10 cellular contexts compared by ENCODE assay signal in the genomic region with DNA sequence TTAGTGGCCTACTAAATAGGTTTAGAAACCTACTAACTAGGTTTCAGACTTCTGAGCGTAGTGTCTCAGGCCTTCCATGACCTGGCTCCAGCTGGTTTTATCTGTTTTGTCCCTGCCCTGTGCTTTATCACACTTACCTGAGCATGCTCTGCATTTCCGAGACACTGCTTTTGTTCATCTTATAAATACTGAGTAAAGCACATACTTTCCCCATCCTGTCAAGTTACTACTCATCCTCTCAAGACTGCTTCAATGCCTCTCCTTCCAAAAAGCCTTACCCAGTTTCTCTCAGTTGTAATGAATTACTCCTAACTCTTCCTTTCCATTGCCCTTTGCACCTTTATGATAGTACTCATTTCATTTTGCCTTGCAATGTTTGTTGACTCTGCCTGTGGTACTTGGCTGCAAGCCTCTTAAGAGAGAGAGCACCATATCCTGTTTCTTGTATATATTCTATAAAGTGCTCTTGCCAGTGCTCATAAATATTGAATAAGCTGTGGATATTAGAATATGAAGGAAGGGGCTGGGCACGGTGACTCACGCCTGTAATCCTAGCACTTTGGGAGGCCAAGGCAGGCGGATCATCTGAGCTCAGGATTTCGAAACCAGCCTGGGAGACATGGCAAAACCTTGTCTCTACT. TPM values are rescaled to one million over a fixed set of nuclear protein-coding genes. Genes with fewer than 3 reads are reported as not detected.
DNase-seq lines count a peak whose midpoint lies in the region; ATAC-seq, FAIRE-seq and TF ChIP-seq lines count a peak whose summit lies in the region.
"Had no signal": no experiment of that assay in that cellular context is flagged by ENCODE, and none has a peak within 500 bp of the region (broad histone marks: within the 10 kb centered on the region; RNA-seq: fewer than 3 reads in every experiment).

No MANE protein-coding gene starts in this region.

- peaks cover 13% of the 10 kb centered on the region; the same call in 1 of the 2 replicates for H3K79me2 ChIP-seq in GM23338 (replicated peaks; ENCODE audit: insufficient read depth)

- no peaks in the 10 kb centered on the region for H3K36me3 ChIP-seq in GM23338 (ENCODE audit: insufficient read depth)

- peak overlapping the region; percentile 58; the same call in 1 of the 2 replicates for H3K27ac Mint-ChIP-seq in GM23338

- H3K4me2 ChIP-seq in GM23338 = no peak overlapping the region

- no peak overlapping the region; the same call in 1 of the 2 replicates for H3K27ac ChIP-seq in GM23338 (ENCODE audit: low read depth)
- peak overlapping the region; percentile 89 for H3K27ac ChIP-seq in epithelial cell of prostate

- H3K4me1 ChIP-seq in GM23338 (ENCODE audit: insufficient read depth) = peaks cover 20% of the 10 kb centered on the region

- H3K9me2 ChIP-seq in GM23338 (ENCODE audit: insufficient read depth) = no peaks in the 10 kb centered on the region

- H3K9me3 Mint-ChIP-seq in GM23338 = no peaks in the 10 kb centered on the region

- no peak for TF ChIP-seq CTCF in GM23338 (conservative IDR thresholded peaks at IDR 0.05; ENCODE audit: low read depth in 2 of 2)
- no peak for TF ChIP-seq CTCF in GM10266 (IDR thresholded peaks at IDR 0.05; ENCODE audit: control insufficient read depth, insufficient read depth, low read depth, missing control alignments)

- no peaks in the 10 kb centered on the region; the same call in 2 of the 3 replicates for H3K36me3 Mint-ChIP-seq in GM23338 (ENCODE audit: low read depth)

- no peak for ATAC-seq in GM23338
- ATAC-seq: K562 had no signal

- H4K20me1 ChIP-seq in GM23338 (replicated peaks; ENCODE audit: insufficient read depth) = peaks cover 9% of the 10 kb centered on the region

- no peak overlapping the region for H3K4me3 Mint-ChIP-seq in GM23338

- H3F3A ChIP-seq in GM23338 (replicated peaks; ENCODE audit: low read depth) = no peaks in the 10 kb centered on the region

- FAIRE-seq in GM19239 (lab: Jason Lieb, UNC) = no peak
- FAIRE-seq: K562 had no signal

- no peak overlapping the region for H3K4me3 ChIP-seq in GM23338
- H3K4me3 ChIP-seq: K562 had no signal

- H3K27me3 ChIP-seq in GM23338 (ENCODE audit: insufficient read depth) = no peaks in the 10 kb centered on the region

- no peak for DNase-seq in GM23338 (ENCODE audit: low spot score)
- peak; percentile 4 for DNase-seq in NCI-H345 treated with DMSO at 0.1 percent for 48 hours (lab: John Stamatoyannopoulos, UW; ENCODE audit: unreplicated experiment)
- peak; percentile 72 for DNase-seq in epithelial cell of prostate (ENCODE audit: low read depth, low spot score)
- peak; percentile 34 for DNase-seq in renal cortical epithelial cell (ENCODE audit: low read depth)
- DNase-seq in GM19239 (ENCODE audit: insufficient read length, low spot score) = no peak
- DNase-seq in iPS-NIHi7 (ENCODE audit: extremely low spot score) = no peak
- DNase-seq in GM10266 (ENCODE audit: extremely low spot score) = no peak
- no peak for DNase-seq in activated CD4-positive, alpha-beta T cell treated with anti-CD3 and anti-CD28 coated beads for 1 hour
- DNase-seq: activated CD4-positive, alpha-beta T cell treated with anti-CD3 and anti-CD28 coated beads, Interleukin-2, amount 50 U/mL, for 4 hours had no signal

- H3K27me3 Mint-ChIP-seq in GM23338 (ENCODE audit: insufficient read depth, low read depth, poor library complexity) = no peaks in the 10 kb centered on the region

- H3K4me1 Mint-ChIP-seq in GM23338 = peaks cover 20% of the 10 kb centered on the region

- no peak overlapping the region for H2AFZ ChIP-seq in GM23338

TF ChIP-seq in GM23338, 12 proteins besides CTCF, POLR2A, EP300 and RAD21:
- TF ChIP-seq EZH2phosphoT487 (IDR thresholded peaks at IDR 0.05; ENCODE audit: unreplicated experiment) = no peak
- TF ChIP-seq JUNB (IDR thresholded peaks at IDR 0.05; ENCODE audit: unreplicated experiment) = no peak

RNA-seq across cellular contexts. Expression of a gene that starts 34.4 kb away (rescaled TPM):
- total RNA-seq in GM23338 (2014; rRNA removed; shearing (Covaris generic)) = 27.9 and 33.5 TPM in 2 replicates
- 21.2 and 21.9 TPM in 2 replicates for polyA plus RNA-seq in GM23338 (2016; fragmentation: Nextera tagmentation; extraction: Ambion mirVana)
- total RNA-seq in renal cortical epithelial cell = 13.4 and 36.5 TPM in 2 replicates

Comparison
In these comparisons a context has a peak if more than half of its experiments do, and no peak if none do; other contexts are left out.
1. DNase-seq: peak in NCI-H345 treated with DMSO at 0.1 percent for 48 hours (single experiment), epithelial cell of prostate (single experiment) and renal cortical epithelial cell (single experiment); none in GM23338 (single experiment), GM19239 (single experiment), iPS-NIHi7 (single experiment), GM10266 (single experiment) and activated CD4-positive, alpha-beta T cell treated with anti-CD3 and anti-CD28 coated beads for 1 hour (single experiment).